ENCODE assay signal across 10 cellular contexts in genomic region chr4:5067908-5068307, GRCh38. TPM values are rescaled to one million over a fixed set of nuclear protein-coding genes. Genes with fewer than 3 reads are reported as not detected.
"Had no signal": no experiment of that assay in that cellular context is flagged by ENCODE, and none has a peak within 500 bp of the region (broad histone marks: within the 10 kb centered on the region; RNA-seq: fewer than 3 reads in every experiment).

No MANE protein-coding gene starts in this region.

- H3K4me2 ChIP-seq: GM23338, KMS-11 had no signal

- H3K4me3 Mint-ChIP-seq: GM23338, H9, HFFc6 had no signal

- H3K27ac Mint-ChIP-seq: GM23338, H9, HFFc6 had no signal

- H3K4me3 ChIP-seq: GM23338 had no signal

- DNase-seq: H9, HCEC 1CT, HFFc6, IMR-90, KBM-7 had no signal

- H3K27ac ChIP-seq: HL-60, KMS-11 had no signal

- H2AFZ ChIP-seq: GM23338 had no signal

- H3K9me3 Mint-ChIP-seq: HFFc6 had no signal

- H3K9ac ChIP-seq: KMS-11 had no signal

- FAIRE-seq: H1, H54 had no signal

RNA-seq across cellular contexts. Expression of gene CYTL1, which starts 48.6 kb away (rescaled TPM):
- total RNA-seq: HFFc6 had no signal
